Comparison of ENCODE assay signal across 8 cellular contexts in the genomic region with DNA sequence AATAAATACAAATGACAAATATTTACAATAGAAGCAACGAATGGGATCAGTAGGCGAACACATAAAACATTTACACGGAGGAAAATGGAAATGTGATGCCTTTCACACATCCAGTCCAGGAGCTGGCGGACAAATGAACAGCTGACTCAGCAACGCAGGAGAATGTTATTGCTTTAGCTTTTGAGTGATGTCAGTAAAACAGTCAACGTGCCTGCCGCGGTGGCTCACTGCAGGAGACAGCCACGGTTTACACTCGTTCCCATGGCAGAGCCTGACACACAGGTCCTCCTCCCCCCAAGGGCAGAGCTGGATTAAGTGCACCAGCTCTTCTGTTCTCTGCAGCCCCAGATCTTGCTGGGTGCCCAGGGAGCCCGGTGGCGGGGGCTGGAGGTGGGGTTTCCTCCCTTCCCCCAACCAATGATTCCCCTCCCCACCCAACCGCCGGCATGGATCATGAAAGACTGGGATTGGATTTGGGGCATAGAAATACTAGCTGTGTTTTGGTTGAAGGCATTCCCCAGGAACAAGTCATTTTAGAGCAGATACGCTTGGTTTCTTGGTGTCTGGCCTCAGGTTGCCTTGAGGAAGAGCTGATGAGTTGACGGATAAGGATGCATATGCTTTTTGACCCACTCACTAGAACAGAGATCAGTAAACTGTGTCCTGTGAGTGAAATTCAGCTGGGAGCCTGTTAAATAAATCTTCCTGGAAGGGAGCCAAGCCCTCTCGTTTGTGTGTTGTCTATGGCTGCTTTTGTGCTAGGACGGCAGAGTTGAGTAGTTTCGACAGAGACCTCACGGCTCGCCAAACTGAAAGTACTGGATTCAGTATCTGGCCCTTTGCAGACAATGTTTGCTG. TPM values are rescaled to one million over a fixed set of nuclear protein-coding genes. Genes with fewer than 3 reads are reported as not detected.
DNase-seq lines count a peak whose midpoint lies in the region; ATAC-seq lines count a peak whose summit lies in the region.

No MANE protein-coding gene starts in this region.

- peaks cover 27 to 42% of the 10 kb centered on the region in 2 experiments for H3K4me1 ChIP-seq in trophoblast cell (ENCODE audit: control insufficient read depth in 1 of 2, insufficient read depth in 2 of 2, low read length in 2 of 2)

- H3K27ac ChIP-seq in trophoblast cell (ENCODE audit: low read depth, low read length), result peak overlapping the region; percentile 63

- H2AFZ ChIP-seq in trophoblast cell (ENCODE audit: insufficient read depth, low read length, poor library complexity), result peak overlapping the region; percentile 71

- H3K23ac ChIP-seq in trophoblast cell (ENCODE audit: low read length), result no peak overlapping the region

- no peak overlapping the region for H2BK120ac ChIP-seq in trophoblast cell (ENCODE audit: insufficient read depth, low read length, poor library complexity)

- DNase-seq in DMS79 treated with DMSO at 0.1 percent for 48 hours (lab: John Stamatoyannopoulos, UW) (peak; percentile 42), NCI-H510A (lab: John Stamatoyannopoulos, UW) (peak; percentile 34), fibroblast of gingiva (ENCODE audit: low read depth) (peak; percentile 77), trophoblast cell (peak; percentile 88 to 93), NCI-H1436 treated with DMSO at 0.1 percent for 48 hours (lab: John Stamatoyannopoulos, UW) (no peak)
- no peak for DNase-seq in activated naive CD4-positive, alpha-beta T cell treated with anti-CD3 and anti-CD28 coated beads for 36 hours

- no peak overlapping the region for H3K4ac ChIP-seq in trophoblast cell (ENCODE audit: low read depth, low read length)

- peak overlapping the region; percentile 18 for H2BK5ac ChIP-seq in trophoblast cell (ENCODE audit: low read depth, low read length, poor library complexity)

- H4K8ac ChIP-seq in trophoblast cell (ENCODE audit: low read depth, low read length), result peak overlapping the region; percentile 56

- H3K4me2 ChIP-seq in trophoblast cell (ENCODE audit: low read length), result peak overlapping the region; percentile 32

- peaks cover 2% of the 10 kb centered on the region for H3K9me3 ChIP-seq in trophoblast cell (ENCODE audit: insufficient read depth, low read depth, low read length)

- H2BK12ac ChIP-seq in trophoblast cell (ENCODE audit: low read length), result peak overlapping the region; percentile 43

- peaks cover 0 to 10% of the 10 kb centered on the region in 2 experiments for H3K36me3 ChIP-seq in trophoblast cell (ENCODE audit: control insufficient read depth in 1 of 2, insufficient read depth in 2 of 2, low read length in 2 of 2)

- H4K12ac ChIP-seq in trophoblast cell (ENCODE audit: low read depth, low read length), result no peak overlapping the region

- no peaks in the 10 kb centered on the region for H3K27me3 ChIP-seq in trophoblast cell (ENCODE audit: insufficient read depth, low read length)

- H3K4me3 Mint-ChIP-seq in activated naive CD4-positive, alpha-beta T cell treated with anti-CD3 and anti-CD28 coated beads for 36 hours, result no peak overlapping the region

- peaks cover 44% of the 10 kb centered on the region for H3K36me3 Mint-ChIP-seq in activated naive CD4-positive, alpha-beta T cell treated with anti-CD3 and anti-CD28 coated beads for 36 hours (ENCODE audit: low read depth)

- H3K9ac ChIP-seq in trophoblast cell (ENCODE audit: low read length), result no peak overlapping the region

- peaks cover 44% of the 10 kb centered on the region for H3K27me3 Mint-ChIP-seq in activated naive CD4-positive, alpha-beta T cell treated with anti-CD3 and anti-CD28 coated beads for 36 hours (ENCODE audit: low read depth)

- no peaks in the 10 kb centered on the region for H3K79me2 ChIP-seq in trophoblast cell (ENCODE audit: control insufficient read depth, insufficient read depth, low read length, poor library complexity)

- no peaks in the 10 kb centered on the region for H3K4me1 Mint-ChIP-seq in activated naive CD4-positive, alpha-beta T cell treated with anti-CD3 and anti-CD28 coated beads for 36 hours (ENCODE audit: low read depth)

- no peak overlapping the region for H4K91ac ChIP-seq in trophoblast cell (ENCODE audit: low read depth, low read length)

- H2AK5ac ChIP-seq in trophoblast cell (ENCODE audit: low read length), result no peak overlapping the region

- ATAC-seq in HG03045 (IDR thresholded peaks at IDR 0.05; ENCODE audit: unreplicated experiment) (no peak), HG03521 (IDR thresholded peaks at IDR 0.05; ENCODE audit: unreplicated experiment) (no peak)

- H3K18ac ChIP-seq in trophoblast cell (ENCODE audit: low read length), result no peak overlapping the region

- H3K4me3 ChIP-seq in trophoblast cell (ENCODE audit: low read depth, low read length), result no peak overlapping the region

- CTCF ChIA-PET in activated naive CD4-positive, alpha-beta T cell treated with anti-CD3 and anti-CD28 coated beads for 36 hours (lab: Charles Lee), result no interaction called here

- H3K27ac Mint-ChIP-seq in activated naive CD4-positive, alpha-beta T cell treated with anti-CD3 and anti-CD28 coated beads for 36 hours, result no peak overlapping the region

- WGBS in trophoblast cell (ENCODE audit: extremely low coverage, insufficient coverage, insufficient read length), result no CpG with 5 or more reads among the region's 21 CpGs

- no peaks in the 10 kb centered on the region for H3K9me3 Mint-ChIP-seq in activated naive CD4-positive, alpha-beta T cell treated with anti-CD3 and anti-CD28 coated beads for 36 hours

- intact Hi-C loops in activated naive CD4-positive, alpha-beta T cell treated with anti-CD3 and anti-CD28 coated beads for 36 hours (cut with micrococcal nuclease), result no loop called here

- H3K14ac ChIP-seq in trophoblast cell (ENCODE audit: low read length), result no peak overlapping the region

- H3K79me1 ChIP-seq in trophoblast cell (ENCODE audit: low read length), result peaks cover 9% of the 10 kb centered on the region

RNA-seq across cellular contexts. Expression of gene STC2, which starts 12.5 kb away (rescaled TPM):
- polyA plus RNA-seq in trophoblast cell (2013), result 30.0 and 31.8 TPM in 2 replicates
- 10 to 100 TPM; 26.8 to 27.8 TPM for total RNA-seq in activated naive CD4-positive, alpha-beta T cell treated with anti-CD3 and anti-CD28 coated beads for 36 hours

Comparison
In these comparisons a context has a peak if more than half of its experiments do, and no peak if none do; other contexts are left out.
1. DNase-seq: peak in DMS79 treated with DMSO at 0.1 percent for 48 hours (single experiment), NCI-H510A (single experiment), fibroblast of gingiva (single experiment) and trophoblast cell (2 of 2); none in NCI-H1436 treated with DMSO at 0.1 percent for 48 hours (single experiment) and activated naive CD4-positive, alpha-beta T cell treated with anti-CD3 and anti-CD28 coated beads for 36 hours (single experiment).